In genomic region chr1:112265946-112266345, GRCh38 we compare ENCODE assay signal across 29 cellular contexts.
"Had no signal": no experiment of that assay in that cellular context is flagged by ENCODE, and none has a peak within 500 bp of the region (broad histone marks: within the 10 kb centered on the region; RNA-seq: fewer than 3 reads in every experiment).

No MANE protein-coding gene starts in this region.

- DNase-seq: activated CD4-positive, alpha-beta T cell treated with anti-CD3 and anti-CD28 coated beads for 48 hours; activated CD4-positive, alpha-beta T cell treated with anti-CD3 and anti-CD28 coated beads, Interleukin-2, amount 50 U/mL, for 48 hours; activated CD8-positive, alpha-beta memory T cell treated with anti-CD3 and anti-CD28 coated beads for 24 hours; activated effector memory CD4-positive, alpha-beta T cell treated with anti-CD3 and anti-CD28 coated beads, Interleukin-2, amount 50 U/mL, for 16 hours; activated naive CD4-positive, alpha-beta T cell treated with anti-CD3 and anti-CD28 coated beads for 36 hours; activated naive CD8-positive, alpha-beta T cell treated with anti-CD3 and anti-CD28 coated beads for 36 hours; adrenal gland; cerebellar nuclear complex; cortex of kidney; left ventricle myocardium superior; naive B cell; nephron progenitor cell; ovary; retina; stimulated activated CD4-positive, alpha-beta T cell treated with anti-CD3 and anti-CD28 coated beads, Interleukin-2, amount 100 ng/mL, for 48 hours; stimulated activated naive CD4-positive, alpha-beta T cell treated with Interleukin-2 at 50 U/mL for 16 hours; testis; transverse colon; WERI-Rb-1 had no signal

- H3K9me3 Mint-ChIP-seq: activated naive CD4-positive, alpha-beta T cell treated with anti-CD3 and anti-CD28 coated beads for 36 hours; activated naive CD8-positive, alpha-beta T cell treated with anti-CD3 and anti-CD28 coated beads for 36 hours; activated T-helper 1 cell treated with anti-CD3 and anti-CD28 coated beads, Interleukin-12 subunit alpha, Interleukin-12 subunit beta, Interleukin-2, Interleukin-4 antibody, amounts not matched to agents 30 ng/mL and 10 ng/mL and 1 ng/mL, durations not matched to agents 14 hours and 24 hours and 36 hours; mesothelial cell of epicardium; nephron progenitor cell had no signal

- H3K4me3 ChIP-seq: adrenal gland, ascending aorta, cardiac muscle cell, ovary, prostate gland, testis, transverse colon had no signal

- H3K36me3 ChIP-seq: adrenal gland, ascending aorta, cardiac muscle cell, neutrophil, ovary, prostate gland, transverse colon, WERI-Rb-1 had no signal

- H3K27me3 ChIP-seq: adrenal gland, ascending aorta, cardiac muscle cell, neutrophil, ovary, testis, transverse colon had no signal

- H3K4me3 Mint-ChIP-seq: activated naive CD4-positive, alpha-beta T cell treated with anti-CD3 and anti-CD28 coated beads for 36 hours; activated naive CD8-positive, alpha-beta T cell treated with anti-CD3 and anti-CD28 coated beads for 36 hours; activated T-helper 1 cell treated with anti-CD3 and anti-CD28 coated beads, Interleukin-12 subunit alpha, Interleukin-12 subunit beta, Interleukin-2, Interleukin-4 antibody, amounts not matched to agents 30 ng/mL and 10 ng/mL and 1 ng/mL, durations not matched to agents 14 hours and 24 hours and 36 hours; brain; mesothelial cell of epicardium; naive B cell; nephron progenitor cell had no signal

- H3K4me1 ChIP-seq: ascending aorta had no signal

- H3K4me1 Mint-ChIP-seq: activated naive CD8-positive, alpha-beta T cell treated with anti-CD3 and anti-CD28 coated beads for 36 hours; naive B cell had no signal

- H3K27ac ChIP-seq: ascending aorta, cardiac muscle cell, neutrophil, ovary, WERI-Rb-1 had no signal

- ATAC-seq: activated CD4-positive, CD25-positive, alpha-beta regulatory T cell treated with anti-CD3 and anti-CD28 coated beads, Interleukin-2, amount 50 U/mL, for 24 hours; esophagus mucosa; left ventricle myocardium superior; sciatic nerve had no signal

- H3K36me3 Mint-ChIP-seq: activated naive CD8-positive, alpha-beta T cell treated with anti-CD3 and anti-CD28 coated beads for 36 hours; brain; mesothelial cell of epicardium had no signal

- H3K9me3 ChIP-seq: adrenal gland, ascending aorta, neutrophil, ovary, prostate gland, testis, transverse colon had no signal

- H3K27ac Mint-ChIP-seq: activated naive CD4-positive, alpha-beta T cell treated with anti-CD3 and anti-CD28 coated beads for 36 hours; activated naive CD8-positive, alpha-beta T cell treated with anti-CD3 and anti-CD28 coated beads for 36 hours; activated T-helper 1 cell treated with anti-CD3 and anti-CD28 coated beads, Interleukin-12 subunit alpha, Interleukin-12 subunit beta, Interleukin-2, Interleukin-4 antibody, amounts not matched to agents 30 ng/mL and 10 ng/mL and 1 ng/mL, durations not matched to agents 14 hours and 24 hours and 36 hours; brain; mesothelial cell of epicardium; nephron progenitor cell had no signal
